8 cellular contexts compared by ENCODE assay signal in genomic region chr20:57388953-57389694, GRCh38. TPM values are rescaled to one million over a fixed set of nuclear protein-coding genes. Genes with fewer than 3 reads are reported as not detected.
A peak's percentile ranks its signal among the peaks of the same experiment; 100 is the strongest.
DNase-seq lines count a peak whose midpoint lies in the region; ATAC-seq and TF ChIP-seq lines count a peak whose summit lies in the region.

No MANE protein-coding gene starts in this region.

- ATAC-seq in CD4-positive, CD25-positive, alpha-beta regulatory T cell (ENCODE audit: low read depth in 2 of 2): peak; percentile 25 to 34
- ATAC-seq in GM21737 (IDR thresholded peaks at IDR 0.05; ENCODE audit: unreplicated experiment): peak; percentile 21
- peak; percentile 47 for ATAC-seq in foreskin keratinocyte

- peak; percentile 53 to 86 (median 72) for DNase-seq in CD4-positive, CD25-positive, alpha-beta regulatory T cell
- DNase-seq in NCI-H774 (lab: John Stamatoyannopoulos, UW): peak; percentile 75
- DNase-seq in activated T-helper 9 cell treated with anti-CD3 and anti-CD28 coated beads, Interleukin-2, amount 50 U/mL, for 16 hours (ENCODE audit: low read depth): peak; percentile 50
- DNase-seq in foreskin keratinocyte: peak in 1 of 2 donors; percentile 45
- DNase-seq in neural crest cell (ENCODE audit: low read depth, low spot score): peak; percentile 42
- peak; percentile 82 for DNase-seq in ureter (ENCODE audit: low spot score)
- no peak for DNase-seq in NCI-H2196 treated with DMSO at 0.1 percent for 48 hours (lab: John Stamatoyannopoulos, UW; ENCODE audit: unreplicated experiment)

- peak overlapping the region; percentile 87 to 96 (median 92) for H3K4me3 Mint-ChIP-seq in CD4-positive, CD25-positive, alpha-beta regulatory T cell
- H3K4me3 Mint-ChIP-seq in neural crest cell: peak overlapping the region; percentile 88

- H3K27ac Mint-ChIP-seq in CD4-positive, CD25-positive, alpha-beta regulatory T cell: peak overlapping the region; percentile 78 to 98 (median 95)
- no peak overlapping the region for H3K27ac Mint-ChIP-seq in neural crest cell (ENCODE audit: unreplicated experiment)

- peak overlapping the region; percentile 83 for H3K27ac ChIP-seq in CD4-positive, CD25-positive, alpha-beta regulatory T cell (ENCODE audit: insufficient read depth, low read length, poor library complexity, severe bottlenecking)
- peak overlapping the region; percentile 39 for H3K27ac ChIP-seq in foreskin keratinocyte

- peaks cover 5 to 34% (median 24%) of the 10 kb centered on the region in 4 donors for H3K4me1 Mint-ChIP-seq in CD4-positive, CD25-positive, alpha-beta regulatory T cell
- peaks cover 38% of the 10 kb centered on the region for H3K4me1 Mint-ChIP-seq in neural crest cell

- peaks cover 25% of the 10 kb centered on the region for H3K36me3 Mint-ChIP-seq in CD4-positive, CD25-positive, alpha-beta regulatory T cell
- no peaks in the 10 kb centered on the region for H3K36me3 Mint-ChIP-seq in neural crest cell (ENCODE audit: low read depth)

- no peaks in the 10 kb centered on the region for H3K27me3 ChIP-seq in CD4-positive, CD25-positive, alpha-beta regulatory T cell (ENCODE audit: control insufficient read depth, insufficient read depth, low read length)
- no peaks in the 10 kb centered on the region for H3K27me3 ChIP-seq in foreskin keratinocyte

- peaks cover 40% of the 10 kb centered on the region for H3K4me1 ChIP-seq in CD4-positive, CD25-positive, alpha-beta regulatory T cell (ENCODE audit: control insufficient read depth, insufficient read depth, low read length, poor library complexity, severe bottlenecking)
- H3K4me1 ChIP-seq in foreskin keratinocyte: peaks cover 7% of the 10 kb centered on the region

- peaks cover 8% of the 10 kb centered on the region for H3K27me3 Mint-ChIP-seq in CD4-positive, CD25-positive, alpha-beta regulatory T cell
- peaks cover 6% of the 10 kb centered on the region for H3K27me3 Mint-ChIP-seq in neural crest cell (ENCODE audit: low read depth)

- peaks cover 0 to 2% (median 0%) of the 10 kb centered on the region in 7 donors for H3K9me3 Mint-ChIP-seq in CD4-positive, CD25-positive, alpha-beta regulatory T cell
- no peaks in the 10 kb centered on the region for H3K9me3 Mint-ChIP-seq in neural crest cell

- peak overlapping the region; percentile 55 for H3K4me3 ChIP-seq in CD4-positive, CD25-positive, alpha-beta regulatory T cell (ENCODE audit: low read depth, low read length)

- peaks cover 14% of the 10 kb centered on the region for H3K36me3 ChIP-seq in CD4-positive, CD25-positive, alpha-beta regulatory T cell (ENCODE audit: control insufficient read depth, insufficient read depth, low read length)

- no peaks in the 10 kb centered on the region for H3K9me3 ChIP-seq in CD4-positive, CD25-positive, alpha-beta regulatory T cell (ENCODE audit: control insufficient read depth in 2 of 2, low read length in 2 of 2)

- TF ChIP-seq CTCF in foreskin keratinocyte (conservative IDR thresholded peaks at IDR 0.05) (peak; percentile 25), neural crest cell (conservative IDR thresholded peaks at IDR 0.05) (no peak)

RNA-seq across cellular contexts. Expression of gene RBM38, which starts 2.1 kb away (rescaled TPM):
- total RNA-seq in CD4-positive, CD25-positive, alpha-beta regulatory T cell: 322 TPM
- 100 to 1,000 TPM in 2 of 4 donors, 10 to 100 TPM in 2; 71.9 to 163 (median 102) TPM for polyA plus RNA-seq in CD4-positive, CD25-positive, alpha-beta regulatory T cell
- total RNA-seq in foreskin keratinocyte: 16.7 and 18.0 TPM in 2 replicates
- 18.0 and 21.2 TPM in 2 replicates for polyA plus RNA-seq in foreskin keratinocyte
- total RNA-seq in neural crest cell: 33.3 and 33.4 TPM in 2 replicates
- total RNA-seq in ureter: 18.2 TPM

RNA-seq across cellular contexts. Expression of gene RAE1, which starts 38.1 kb away (rescaled TPM):
- 33.0 TPM for total RNA-seq in CD4-positive, CD25-positive, alpha-beta regulatory T cell
- 10 to 100 TPM; 34.5 to 52.1 (median 42.8) TPM for polyA plus RNA-seq in CD4-positive, CD25-positive, alpha-beta regulatory T cell
- total RNA-seq in foreskin keratinocyte: 34.1 and 35.0 TPM in 2 replicates
- 28.4 and 34.2 TPM in 2 replicates for polyA plus RNA-seq in foreskin keratinocyte
- 54.7 and 57.0 TPM in 2 replicates for total RNA-seq in neural crest cell
- 26.3 TPM for total RNA-seq in ureter

RNA-seq across cellular contexts. Expression of gene SPO11, which starts 59.5 kb away (rescaled TPM):
- total RNA-seq in CD4-positive, CD25-positive, alpha-beta regulatory T cell: not detected
- polyA plus RNA-seq in CD4-positive, CD25-positive, alpha-beta regulatory T cell: not detected
- total RNA-seq in foreskin keratinocyte: not detected in 2 replicates
- not detected in 2 replicates for polyA plus RNA-seq in foreskin keratinocyte
- not detected in 2 replicates for total RNA-seq in neural crest cell
- total RNA-seq in ureter: not detected
